In the genomic region with DNA sequence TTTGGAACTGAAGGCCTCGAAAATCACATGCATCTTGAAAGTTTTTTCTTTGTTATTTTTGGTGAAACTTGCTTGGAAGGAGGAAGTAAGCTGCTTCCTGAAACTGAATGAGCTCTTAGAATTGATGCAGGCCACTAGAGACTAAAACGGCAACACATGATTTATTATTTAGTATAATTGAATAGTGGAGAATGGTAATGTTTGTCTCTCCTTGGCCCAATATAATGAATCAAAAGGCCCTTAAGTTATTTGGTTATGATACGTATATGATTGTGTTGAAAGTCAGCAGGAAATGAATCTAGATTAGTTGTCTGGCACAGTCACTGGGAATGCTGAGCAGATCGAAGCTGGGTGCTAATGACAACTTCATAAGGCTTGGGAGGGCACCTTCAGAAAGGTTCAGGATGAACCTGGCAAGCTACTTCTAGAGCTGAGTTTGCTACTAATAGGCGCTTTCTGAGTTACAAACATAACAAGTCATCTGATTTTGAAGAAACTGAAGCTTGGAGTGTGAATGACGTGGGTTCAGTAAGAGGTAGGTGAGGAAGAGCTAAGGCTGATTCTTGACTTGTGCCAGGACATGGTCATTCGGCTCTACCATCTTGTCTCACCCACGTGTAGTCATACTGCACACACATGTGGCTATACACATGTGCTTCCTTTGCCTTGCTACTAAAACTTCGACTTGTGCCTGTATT, we compare ENCODE assay signal across 10 cellular contexts. TPM values are rescaled to one million over a fixed set of nuclear protein-coding genes. Genes with fewer than 3 reads are reported as not detected.
A peak's percentile ranks its signal among the peaks of the same experiment; 100 is the strongest.
DNase-seq lines count a peak whose midpoint lies in the region; ATAC-seq and TF ChIP-seq lines count a peak whose summit lies in the region.
"Had no signal": no experiment of that assay in that cellular context is flagged by ENCODE, and none has a peak within 500 bp of the region (broad histone marks: within the 10 kb centered on the region; RNA-seq: fewer than 3 reads in every experiment).

No MANE protein-coding gene starts in this region.

- in situ Hi-C loops in SK-MEL-5 (cut with HindIII; ENCODE audit: low pct_unique_long_range_greater_than_20kb, low sequenced_read_pairs): no loop called here

- peaks cover 0 to 15% (median 0%) of the 10 kb centered on the region in 9 donors for H3K36me3 ChIP-seq in heart right ventricle
- peaks cover 7% of the 10 kb centered on the region for H3K36me3 ChIP-seq in suprapubic skin

- ATAC-seq in heart right ventricle: peak in 7 of 8 donors; percentile 47 to 76 (median 67)
- no peak for ATAC-seq in HG03175 (IDR thresholded peaks at IDR 0.05; ENCODE audit: unreplicated experiment)
- ATAC-seq in GM21515 (IDR thresholded peaks at IDR 0.05; ENCODE audit: unreplicated experiment): no peak

- no peaks in the 10 kb centered on the region for H3K9me3 ChIP-seq in heart right ventricle
- H3K9me3 ChIP-seq in suprapubic skin: no peaks in the 10 kb centered on the region

- no peak for TF ChIP-seq CTCF in heart right ventricle (IDR thresholded peaks at IDR 0.05)
- no peak for TF ChIP-seq CTCF in suprapubic skin (IDR thresholded peaks at IDR 0.05)

- DNase-seq in DMS79 (lab: John Stamatoyannopoulos, UW) (peak; percentile 1), DMS79 treated with DMSO at 0.1 percent for 48 hours (lab: John Stamatoyannopoulos, UW) (no peak), SK-MEL-5 (ENCODE audit: low read depth, low spot score) (peak; percentile 96), heart right ventricle (no peak), suprapubic skin (ENCODE audit: low spot score in 2 of 2) (no peak)
- DNase-seq in effector CD8-positive, alpha-beta T cell (lab: John Stamatoyannopoulos, UW): no peak

- 45 to 61% methylated on average over 9 of the region's 9 CpGs for WGBS in heart right ventricle, 2 donors
- WGBS in suprapubic skin: 58% methylated on average over 9 of the region's 9 CpGs

- TF ChIP-seq EP300 in suprapubic skin (IDR thresholded peaks at IDR 0.05): no peak

- H3K27ac ChIP-seq in heart right ventricle: peak overlapping the region; percentile 52 to 91 (median 78)
- peak overlapping the region; percentile 71 for H3K27ac ChIP-seq in suprapubic skin
- H3K27ac ChIP-seq: 22Rv1, SJSA1 had no signal

- no peak for TF ChIP-seq POLR2A in suprapubic skin (IDR thresholded peaks at IDR 0.05)

- intact Hi-C loops in heart right ventricle (cut with DNase I): loop anchor here in 3 of 10 donors (2.0 to 10.0 kb wide), 2 partner anchors 55 kb away; partner anchors contain the start of gene SWAP70 (in 3 of the 3)

- H3K4me1 ChIP-seq in heart right ventricle (peaks cover 5 to 61% (median 51%) of the 10 kb centered on the region in 9 donors), suprapubic skin (peaks cover 34% of the 10 kb centered on the region)

- H3K4me3 ChIP-seq in heart right ventricle (no peak overlapping the region), suprapubic skin (no peak overlapping the region)
- H3K4me3 ChIP-seq: SJSA1 had no signal

- no peaks in the 10 kb centered on the region for H3K27me3 ChIP-seq in heart right ventricle
- no peaks in the 10 kb centered on the region for H3K27me3 ChIP-seq in suprapubic skin
- H3K27me3 ChIP-seq: SJSA1 had no signal

RNA-seq across cellular contexts. Expression of gene SWAP70, which starts 56.2 kb away (rescaled TPM):
- total RNA-seq in SK-MEL-5 (2014; rRNA removed; shearing (Covaris generic)): 148 and 149 TPM in 2 replicates
- 54.3 and 79.7 TPM in 2 replicates for polyA plus RNA-seq in SK-MEL-5 (2015; cell fraction: cytosol; rRNA removed)
- polyA plus RNA-seq in SK-MEL-5 (2015; cell fraction: nucleus; rRNA removed): 22.7 and 23.5 TPM in 2 replicates
- 10 to 100 TPM; 15.9 to 33.4 (median 20.8) TPM for total RNA-seq in heart right ventricle
- polyA plus RNA-seq in heart right ventricle: 1 to 10 TPM; 7.8 to 9.7 TPM
- 10 to 100 TPM; 27.6 to 64.9 (median 35.8) TPM for total RNA-seq in suprapubic skin

Comparison
In these comparisons a context has a peak if more than half of its experiments do, and no peak if none do; other contexts are left out.
1. DNase-seq: peak in DMS79 (single experiment) and SK-MEL-5 (single experiment); none in DMS79 treated with DMSO at 0.1 percent for 48 hours (single experiment), heart right ventricle (0 of 2), suprapubic skin (0 of 2) and effector CD8-positive, alpha-beta T cell (single experiment).
2. ATAC-seq: peak in heart right ventricle (7 of 8); none in HG03175 (single experiment) and GM21515 (single experiment).